In the genomic region with DNA sequence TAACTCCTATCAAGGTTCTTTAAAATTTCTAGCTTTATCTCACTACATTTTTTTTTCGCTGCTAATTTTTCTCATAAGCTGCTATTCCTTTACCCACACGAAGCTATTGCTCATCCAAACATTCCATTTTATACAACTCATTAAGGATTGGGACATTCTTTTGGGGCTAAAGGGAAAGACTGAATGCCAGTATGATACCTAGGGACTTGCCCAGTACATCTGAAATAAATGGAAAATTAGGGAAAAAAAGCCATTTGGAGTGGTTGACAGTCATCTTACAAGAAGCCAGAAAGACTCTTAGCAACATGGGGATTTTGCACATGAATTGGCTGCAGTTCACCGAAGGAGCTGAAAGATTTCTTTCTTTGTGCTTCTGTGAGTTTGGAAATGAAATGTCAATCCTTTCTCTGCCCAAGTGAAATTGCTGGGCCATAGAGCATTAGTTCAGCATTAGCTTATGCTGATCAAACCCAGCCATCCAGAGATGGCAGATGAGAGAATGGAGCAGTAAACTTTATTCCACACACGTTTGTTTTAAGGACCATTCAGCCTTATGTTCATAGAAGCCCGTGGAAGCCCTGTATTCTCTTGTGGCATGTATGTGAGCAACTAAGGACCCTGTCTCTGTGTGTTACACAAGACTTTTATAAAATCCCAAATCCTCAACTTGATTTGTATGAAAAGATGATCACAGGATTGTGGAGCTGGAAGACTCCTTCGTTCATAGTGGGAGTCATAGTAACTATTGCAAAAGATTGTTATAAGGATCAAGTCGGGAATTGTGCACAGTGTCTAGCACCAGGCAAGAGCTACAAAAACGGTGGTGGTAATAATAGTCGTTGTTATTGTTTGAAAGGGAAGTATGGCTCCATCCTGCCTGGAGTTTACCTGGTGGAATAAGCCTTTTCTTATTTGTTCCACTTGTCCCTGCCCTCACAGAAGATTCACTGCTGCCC, we compare ENCODE assay signal across 13 cellular contexts. TPM values are rescaled to one million over a fixed set of nuclear protein-coding genes. Genes with fewer than 3 reads are reported as not detected.
DNase-seq lines count a peak whose midpoint lies in the region; ATAC-seq and TF ChIP-seq lines count a peak whose summit lies in the region.
"Had no signal": no experiment of that assay in that cellular context is flagged by ENCODE, and none has a peak within 500 bp of the region (broad histone marks: within the 10 kb centered on the region; RNA-seq: fewer than 3 reads in every experiment).

No MANE protein-coding gene starts in this region.

- H2AFZ ChIP-seq in PC-9: no peak overlapping the region
- H2AFZ ChIP-seq: neural progenitor cell had no signal

- H3K4me1 ChIP-seq in PC-9 (replicated peaks; ENCODE audit: insufficient read depth): peaks cover 16% of the 10 kb centered on the region
- H3K4me1 ChIP-seq: neural progenitor cell, upper lobe of left lung had no signal

- TF ChIP-seq CTCF in AG09319 (IDR thresholded peaks at IDR 0.05; ENCODE audit: low read depth, low read length) (no peak), PC-9 (conservative IDR thresholded peaks at IDR 0.05) (no peak), omental fat pad (IDR thresholded peaks at IDR 0.05) (no peak)

- peak overlapping the region; percentile 43 for H3K4me2 ChIP-seq in PC-9
- H3K4me2 ChIP-seq: neural progenitor cell had no signal

- no peaks in the 10 kb centered on the region for H3K9me2 ChIP-seq in PC-9 (ENCODE audit: insufficient read depth)

- intact Hi-C loops in PC-9 (cut with micrococcal nuclease; ENCODE audit: unreplicated experiment): no loop called here

- H4K20me1 ChIP-seq in PC-9 (ENCODE audit: insufficient read depth): no peaks in the 10 kb centered on the region

- CTCF ChIA-PET in PC-9 (lab: Charles Lee): interaction anchor here (0.7 kb wide), 2 partner anchors 45 to 654 kb away, joined by 3 to 4 read pairs; no protein-coding TSS in a partner anchor

- H3K4me3 ChIP-seq in PC-9: no peak overlapping the region
- H3K4me3 ChIP-seq: neural progenitor cell, upper lobe of left lung had no signal

- ATAC-seq in omental fat pad (ENCODE audit: low FRiP score) (peak; percentile 81), HG03460 (IDR thresholded peaks at IDR 0.05; ENCODE audit: unreplicated experiment) (no peak), HG02763 (IDR thresholded peaks at IDR 0.05; ENCODE audit: unreplicated experiment) (no peak)
- ATAC-seq: HepG2 had no signal

- POLR2A ChIA-PET in PC-9 (lab: Charles Lee; ENCODE audit: unreplicated experiment): interaction anchor here (0.6 kb wide), 2 partner anchors 88 to 630 kb away, joined by 3 to 10 read pairs; no protein-coding TSS in a partner anchor

- BruUV-seq in PC-9 (replicated peaks; lab: Mats Ljungman, UMichigan): no TSS peak

- H3K9me3 ChIP-seq in PC-9 (ENCODE audit: insufficient read depth, low read depth): no peaks in the 10 kb centered on the region
- H3K9me3 ChIP-seq: upper lobe of left lung had no signal

- DNase-seq in AG09319 (ENCODE audit: extremely low read depth, low read depth): peak; percentile 37
- peak in 1 of 2 experiments; percentile 84 for DNase-seq in PC-9
- DNase-seq in fibroblast of gingiva (ENCODE audit: low read depth): peak; percentile 89
- no peak for DNase-seq in omental fat pad (ENCODE audit: low spot score)
- DNase-seq in CD1c-positive myeloid dendritic cell (ENCODE audit: extremely low spot score): no peak
- DNase-seq in stimulated activated CD4-positive, alpha-beta T cell treated with anti-CD3 and anti-CD28 coated beads, Interleukin-1b, Interleukin-23, amount 100 ng/mL, for 48 hours: no peak
- DNase-seq: CD4-positive, alpha-beta memory T cell; NCI-H1930 had no signal

- H3K27me3 ChIP-seq in PC-9 (ENCODE audit: insufficient read depth, low read depth): no peaks in the 10 kb centered on the region
- H3K27me3 ChIP-seq: neural progenitor cell, upper lobe of left lung had no signal

- H3K27ac ChIP-seq in PC-9: peak overlapping the region; percentile 40
- H3K27ac ChIP-seq: neural progenitor cell, upper lobe of left lung had no signal

- no peaks in the 10 kb centered on the region for H3K79me2 ChIP-seq in PC-9 (ENCODE audit: low read depth)

- H3F3A ChIP-seq in PC-9 (ENCODE audit: insufficient read depth, low read depth): no peaks in the 10 kb centered on the region

- H3K36me3 ChIP-seq in PC-9 (ENCODE audit: low read depth): no peaks in the 10 kb centered on the region
- H3K36me3 ChIP-seq: upper lobe of left lung had no signal

RNA-seq across cellular contexts. Expression of gene MTURN, which starts 43.1 kb away (rescaled TPM):
- total RNA-seq in PC-9 (2021) (21.6 and 23.1 TPM in 2 replicates), omental fat pad (100 to 1,000 TPM in 3 of 4 donors, 10 to 100 TPM in 1; 94.7 to 179 (median 122) TPM)

Comparison
In these comparisons a context has a peak if more than half of its experiments do, and no peak if none do; other contexts are left out.
1. DNase-seq: peak in AG09319 (single experiment) and fibroblast of gingiva (single experiment); none in omental fat pad (single experiment), CD1c-positive myeloid dendritic cell (single experiment) and stimulated activated CD4-positive, alpha-beta T cell treated with anti-CD3 and anti-CD28 coated beads, Interleukin-1b, Interleukin-23, amount 100 ng/mL, for 48 hours (single experiment).